In genomic region chr16:86848821-86849220, GRCh38 we compare ENCODE assay signal across 19 cellular contexts.
A peak's percentile ranks its signal among the peaks of the same experiment; 100 is the strongest.
DNase-seq lines count a peak whose midpoint lies in the region; ATAC-seq and TF ChIP-seq lines count a peak whose summit lies in the region.
"Had no signal": no experiment of that assay in that cellular context is flagged by ENCODE, and none has a peak within 500 bp of the region (broad histone marks: within the 10 kb centered on the region; RNA-seq: fewer than 3 reads in every experiment).

No MANE protein-coding gene starts in this region.

- peak; percentile 27 for DNase-seq in EH (ENCODE audit: low read depth)
- DNase-seq in M059J (ENCODE audit: low read depth), result peak; percentile 23
- peak; percentile 36 for DNase-seq in brain microvascular endothelial cell
- DNase-seq in kidney tubule cell (ENCODE audit: low spot score), result peak; percentile 14
- DNase-seq in tibial nerve (ENCODE audit: low spot score in 2 of 2), result no peak
- DNase-seq in activated naive CD4-positive, alpha-beta T cell treated with Interleukin-2 at 50 U/mL for 16 hours, result no peak
- DNase-seq in NCI-H446 treated with DMSO at 0.1 percent for 48 hours (lab: John Stamatoyannopoulos, UW), result no peak
- DNase-seq: AML-193; CD4-positive, alpha-beta T cell; DMS153; DMS79; GOT3; H7; HFFc6 had no signal

- no peak overlapping the region for H3K27ac ChIP-seq in brain microvascular endothelial cell
- H3K27ac ChIP-seq in tibial nerve, result no peak overlapping the region
- H3K27ac ChIP-seq: 22Rv1, A549, C4-2B had no signal

- TF ChIP-seq CTCF in brain microvascular endothelial cell (IDR thresholded peaks at IDR 0.05; ENCODE audit: low read depth, low read length, missing control alignments) (no peak), tibial nerve (IDR thresholded peaks at IDR 0.05) (no peak)

- in situ Hi-C loops in brain microvascular endothelial cell (cut with HindIII; ENCODE audit: low pct_ligation_motif_present, low sequenced_read_pairs), result no loop called here

- H3K4me1 ChIP-seq in tibial nerve, result no peaks in the 10 kb centered on the region
- H3K4me1 ChIP-seq: A549 had no signal

- no peak for TF ChIP-seq POLR2A in tibial nerve (IDR thresholded peaks at IDR 0.05)

- H3K36me3 ChIP-seq in brain microvascular endothelial cell (replicated peaks), result no peaks in the 10 kb centered on the region
- H3K36me3 ChIP-seq in tibial nerve, result no peaks in the 10 kb centered on the region

- ATAC-seq in GM21515 (IDR thresholded peaks at IDR 0.05; ENCODE audit: unreplicated experiment), result no peak
- ATAC-seq: A549, HCT116 had no signal

- WGBS in tibial nerve, 2 donors, result 60 to 63% methylated on average over 8 of the region's 8 CpGs

- H3K27me3 ChIP-seq in brain microvascular endothelial cell (replicated peaks) (no peaks in the 10 kb centered on the region), tibial nerve (no peaks in the 10 kb centered on the region)

- no peak for TF ChIP-seq EP300 in tibial nerve (IDR thresholded peaks at IDR 0.05)

- H3K4me3 ChIP-seq in brain microvascular endothelial cell (ENCODE audit: low read depth, low read length), result no peak overlapping the region
- no peak overlapping the region for H3K4me3 ChIP-seq in tibial nerve
- H3K4me3 ChIP-seq: A549 had no signal

- no peaks in the 10 kb centered on the region for H3K9me3 ChIP-seq in tibial nerve
- H3K9me3 ChIP-seq: A549 had no signal

Comparison
In these comparisons a context has a peak if more than half of its experiments do, and no peak if none do; other contexts are left out.
1. DNase-seq: peak in EH (single experiment), M059J (single experiment), brain microvascular endothelial cell (single experiment) and kidney tubule cell (single experiment); none in tibial nerve (0 of 2), activated naive CD4-positive, alpha-beta T cell treated with Interleukin-2 at 50 U/mL for 16 hours (single experiment) and NCI-H446 treated with DMSO at 0.1 percent for 48 hours (single experiment).